In genomic region chr15:85858586-85859375, GRCh38 we compare ENCODE assay signal across 8 cellular contexts.
A peak's percentile ranks its signal among the peaks of the same experiment; 100 is the strongest.
DNase-seq lines count a peak whose midpoint lies in the region; ATAC-seq and TF ChIP-seq lines count a peak whose summit lies in the region.

No MANE protein-coding gene starts in this region.

- H3K9me3 Mint-ChIP-seq in activated naive CD4-positive, alpha-beta T cell treated with anti-CD3 and anti-CD28 coated beads, Interleukin-2, amount 50 U/mL, for 72 hours, result no peaks in the 10 kb centered on the region

- peaks cover 20% of the 10 kb centered on the region for H3K27me3 ChIP-seq in HAP-1 (ENCODE audit: low read depth)
- peaks cover 0 to 44% (median 34%) of the 10 kb centered on the region in 7 donors for H3K27me3 ChIP-seq in heart right ventricle
- H3K27me3 ChIP-seq in prostate gland (replicated peaks; ENCODE audit: insufficient read depth), result no peaks in the 10 kb centered on the region
- H3K27me3 ChIP-seq in aorta (ENCODE audit: control insufficient read depth in 1 of 2, insufficient read depth in 2 of 2, low read length in 1 of 2), result no peaks in the 10 kb centered on the region

- H3K36me3 Mint-ChIP-seq in activated naive CD4-positive, alpha-beta T cell treated with anti-CD3 and anti-CD28 coated beads, Interleukin-2, amount 50 U/mL, for 72 hours, result no peaks in the 10 kb centered on the region

- in situ Hi-C loops in HAP-1 (cut with MboI; ENCODE audit: low sequenced_read_pairs), result no loop called here

- H3K4me3 ChIP-seq in GM12865 (ENCODE audit: low read depth, low read length), result no peak overlapping the region
- peak overlapping the region; percentile 9 for H3K4me3 ChIP-seq in HAP-1
- H3K4me3 ChIP-seq in heart right ventricle, result no peak overlapping the region
- no peak overlapping the region for H3K4me3 ChIP-seq in prostate gland
- H3K4me3 ChIP-seq in aorta (ENCODE audit: low read length in 2 of 2), result no peak overlapping the region

- intact Hi-C loops in heart right ventricle (cut with DNase I), result no loop called here
- intact Hi-C loops in prostate gland (cut with DNase I), result no loop called here
- intact Hi-C loops in aorta (cut with DNase I), result no loop called here

- peak; percentile 90 to 96 for ATAC-seq in activated naive CD4-positive, alpha-beta T cell treated with anti-CD3 and anti-CD28 coated beads, Interleukin-2, amount 50 U/mL, for 72 hours
- ATAC-seq in heart right ventricle, result peak in 7 of 8 donors; percentile 63 to 86 (median 76)
- peak; percentile 76 for ATAC-seq in aorta (ENCODE audit: low FRiP score)

- WGBS in heart right ventricle, 2 donors, result 7 to 9% methylated on average over 19 of the region's 19 CpGs
- WGBS in prostate gland, result 14% methylated on average over 19 of the region's 19 CpGs
- 9 to 13% methylated on average over 19 of the region's 19 CpGs for WGBS in aorta, 2 donors

- no peak overlapping the region for H3K27ac ChIP-seq in heart right ventricle
- H3K27ac ChIP-seq in prostate gland, result no peak overlapping the region
- no peak overlapping the region for H3K27ac ChIP-seq in aorta (ENCODE audit: low read depth in 1 of 2, low read length in 2 of 2)

- no peaks in the 10 kb centered on the region for H3K36me3 ChIP-seq in HAP-1 (replicated peaks)
- no peaks in the 10 kb centered on the region for H3K36me3 ChIP-seq in heart right ventricle
- no peaks in the 10 kb centered on the region for H3K36me3 ChIP-seq in prostate gland
- H3K36me3 ChIP-seq in aorta (ENCODE audit: control insufficient read depth in 1 of 2, insufficient read depth in 2 of 2, low read length in 1 of 2), result no peaks in the 10 kb centered on the region

- H3K9me3 ChIP-seq in HAP-1 (no peaks in the 10 kb centered on the region), heart right ventricle (no peaks in the 10 kb centered on the region), prostate gland (no peaks in the 10 kb centered on the region), aorta (ENCODE audit: control insufficient read depth, low read length) (no peaks in the 10 kb centered on the region)

- no peak for TF ChIP-seq POLR2A in prostate gland (IDR thresholded peaks at IDR 0.05)

- peak; percentile 82 for TF ChIP-seq CTCF in GM12865 (IDR thresholded peaks at IDR 0.05; ENCODE audit: insufficient read depth, low read depth, low read length, missing control alignments)
- TF ChIP-seq CTCF in heart right ventricle (IDR thresholded peaks at IDR 0.05), result peak; percentile 52 to 88 (median 76)
- TF ChIP-seq CTCF in prostate gland (IDR thresholded peaks at IDR 0.05), result peak; percentile 52 to 70 (median 60)

- no peaks in the 10 kb centered on the region for H3K4me1 ChIP-seq in HAP-1
- H3K4me1 ChIP-seq in heart right ventricle, result peaks cover 0 to 5% (median 0%) of the 10 kb centered on the region in 9 donors
- no peaks in the 10 kb centered on the region for H3K4me1 ChIP-seq in prostate gland (replicated peaks)
- no peaks in the 10 kb centered on the region for H3K4me1 ChIP-seq in aorta (ENCODE audit: control insufficient read depth in 1 of 2, insufficient read depth in 2 of 2, low read length in 2 of 2)

- DNase-seq in GM12865 (ENCODE audit: low read depth), result peak; percentile 80
- DNase-seq in HAP-1 (ENCODE audit: low spot score in 2 of 2), result peak; percentile 86 to 95
- peak; percentile 58 for DNase-seq in M059J (ENCODE audit: low read depth)
- DNase-seq in SKM-1 (lab: John Stamatoyannopoulos, UW; ENCODE audit: unreplicated experiment), result peak; percentile 64
- peak; percentile 65 to 85 for DNase-seq in activated naive CD4-positive, alpha-beta T cell treated with anti-CD3 and anti-CD28 coated beads, Interleukin-2, amount 50 U/mL, for 72 hours (ENCODE audit: low spot score in 2 of 2)
- DNase-seq in heart right ventricle, result peak; percentile 44 to 61
- DNase-seq in prostate gland (ENCODE audit: low spot score), result peak; percentile 38
- peak; percentile 70 to 88 for DNase-seq in aorta

- H3K27ac Mint-ChIP-seq in activated naive CD4-positive, alpha-beta T cell treated with anti-CD3 and anti-CD28 coated beads, Interleukin-2, amount 50 U/mL, for 72 hours, result no peak overlapping the region

Comparison
In these comparisons a context has a peak if more than half of its experiments do, and no peak if none do; other contexts are left out.
1. DNase-seq: peak in every context shown above with its lines; median percentile 90 in HAP-1; 80 in GM12865; 79 in aorta; 75 in activated naive CD4-positive, alpha-beta T cell treated with anti-CD3 and anti-CD28 coated beads, Interleukin-2, amount 50 U/mL, for 72 hours; 64 in SKM-1; 58 in M059J; 52 in heart right ventricle; 38 in prostate gland.